Comparison of ENCODE assay signal across 10 cellular contexts in the genomic region with DNA sequence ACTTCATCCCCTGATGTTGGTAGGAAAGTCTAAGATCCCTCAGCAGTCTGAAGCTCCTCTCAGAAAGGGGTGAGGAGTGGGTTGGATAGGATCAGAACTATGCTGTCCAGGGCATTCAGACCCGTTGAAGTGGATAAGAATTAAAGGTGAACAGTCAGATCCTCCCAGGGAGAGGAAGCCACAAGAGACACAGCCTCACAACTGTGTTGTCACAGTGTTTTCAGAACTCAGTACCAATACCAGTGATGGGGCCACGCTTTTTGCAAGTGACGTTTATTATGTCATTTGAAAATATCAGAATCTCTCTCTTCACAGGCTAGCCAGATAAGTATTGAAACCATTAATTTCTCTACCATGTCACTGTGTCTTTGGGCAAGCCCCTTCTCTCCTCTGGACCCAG. TPM values are rescaled to one million over a fixed set of nuclear protein-coding genes. Genes with fewer than 3 reads are reported as not detected.
DNase-seq lines count a peak whose midpoint lies in the region; ATAC-seq, FAIRE-seq and TF ChIP-seq lines count a peak whose summit lies in the region.
"Had no signal": no experiment of that assay in that cellular context is flagged by ENCODE, and none has a peak within 500 bp of the region (broad histone marks: within the 10 kb centered on the region; RNA-seq: fewer than 3 reads in every experiment).

No MANE protein-coding gene starts in this region.

- RAD21 ChIA-PET in GM12878 (lab: Charles Lee; ENCODE audit: unreplicated experiment), result interaction anchor here (0.7 to 2.7 kb wide), 18 partner anchors 10 to 239 kb away, joined by 3 to 21 read pairs (median 4); a partner anchor contains a TSS

- SMC1A ChIA-PET in GM12878 (lab: Charles Lee; ENCODE audit: uncharacterized antibody, unreplicated experiment), result interaction anchor here (0.6 to 3.6 kb wide), 25 partner anchors 11 to 343 kb away, joined by 3 to 34 read pairs (median 5); no protein-coding TSS in a partner anchor

- POLR2A ChIA-PET in GM12878 (lab: Charles Lee) (interaction anchor here (0.5 to 1.0 kb wide), 4 partner anchors 9 to 231 kb away, joined by 3 to 5 read pairs (median 3); no protein-coding TSS in a partner anchor), A673 (lab: Charles Lee; ENCODE audit: low non-redundant PET) (no interaction called here)

- FAIRE-seq in GM12878 (lab: Jason Lieb, UNC), result no peak

- WGBS in GM12878 (ENCODE audit: insufficient coverage, insufficient replicate concordance, low lambda C conversion rate, missing lambda C conversion rate), result 0% methylated on average over 3 of the region's 3 CpGs

- peak overlapping the region; percentile 39 for H2AFZ ChIP-seq in GM12878 (ENCODE audit: control insufficient read depth, low read depth, low read length)

- TF ChIP-seq RAD21 in GM12878 (IDR thresholded peaks at IDR 0.05; ENCODE audit: insufficient read depth, low read depth, low read length), result no peak

- TF ChIP-seq EP300 in GM12878 (IDR thresholded peaks at IDR 0.05; ENCODE audit: borderline replicate concordance in 1 of 2, control insufficient read depth in 1 of 2, low read depth in 2 of 2, low read length in 2 of 2), result no peak

- H4K20me1 ChIP-seq in GM12878 (ENCODE audit: control insufficient read depth, insufficient read depth), result no peaks in the 10 kb centered on the region

- no peaks in the 10 kb centered on the region for H3K36me3 ChIP-seq in GM12878 (ENCODE audit: control insufficient read depth in 2 of 2, insufficient read depth in 2 of 2, low read length in 1 of 2)
- H3K36me3 ChIP-seq in A673 (ENCODE audit: insufficient read depth, low read length, poor library complexity, severe bottlenecking), result no peaks in the 10 kb centered on the region
- H3K36me3 ChIP-seq: MG63, pancreas had no signal

- peaks cover 11% of the 10 kb centered on the region for H3K4me1 ChIP-seq in GM12878 (ENCODE audit: control insufficient read depth, insufficient read depth, low read length)
- no peaks in the 10 kb centered on the region for H3K4me1 ChIP-seq in A673 (ENCODE audit: insufficient read depth, low read length, poor library complexity, severe bottlenecking)
- H3K4me1 ChIP-seq: pancreas had no signal

- H3K79me2 ChIP-seq in GM12878 (ENCODE audit: control insufficient read depth, insufficient read depth, low read length), result no peaks in the 10 kb centered on the region

- TF ChIP-seq CTCF in GM12878 (IDR thresholded peaks at IDR 0.05 in 2 of 3, conservative IDR thresholded peaks at IDR 0.05 in 1 of 3; ENCODE audit: control insufficient read depth in 2 of 3, extremely low read depth in 1 of 3, insufficient read depth in 1 of 3, low read depth in 3 of 3, low read length in 3 of 3) (no peak), A673 (conservative IDR thresholded peaks at IDR 0.05; ENCODE audit: low read depth, low read length) (no peak)

- no TSS peak for BruUV-seq in GM12878 (replicated peaks; lab: Mats Ljungman, UMichigan)
- BruUV-seq in A673 (replicated peaks; lab: Mats Ljungman, UMichigan), result no TSS peak

- in situ Hi-C loops in GM12878 (cut with MboI), result no loop called here

- no peak overlapping the region for H3K9ac ChIP-seq in GM12878 (ENCODE audit: control insufficient read depth, insufficient read depth, low read length)

- peak overlapping the region; percentile 27; the same call in 1 of the 2 replicates for H3K27ac ChIP-seq in GM12878 (ENCODE audit: control insufficient read depth, insufficient read depth)
- H3K27ac ChIP-seq in A673 (ENCODE audit: low read depth, low read length, poor library complexity, severe bottlenecking), result no peak overlapping the region
- H3K27ac ChIP-seq: pancreas had no signal

- DNase-seq in GM12878 (ENCODE audit: low read depth, low spot score) (no peak), pons (ENCODE audit: low spot score) (peak; percentile 42), NCI-H1930 (lab: John Stamatoyannopoulos, UW) (no peak), posterior vena cava (ENCODE audit: low spot score) (no peak), A673 (ENCODE audit: low spot score) (no peak)

- no peaks in the 10 kb centered on the region for H3K27me3 ChIP-seq in GM12878 (replicated peaks in 1 of 2; ENCODE audit: control insufficient read depth in 2 of 2, insufficient read depth in 2 of 2, low read length in 1 of 2)
- H3K27me3 ChIP-seq in A673 (replicated peaks; ENCODE audit: insufficient read depth, low read depth, low read length, poor library complexity), result no peaks in the 10 kb centered on the region
- H3K27me3 ChIP-seq: MG63, pancreas had no signal

- H3K4me3 ChIP-seq in GM12878 (no peak overlapping the region), A673 (ENCODE audit: low read depth, low read length, poor library complexity, severe bottlenecking) (no peak overlapping the region)
- H3K4me3 ChIP-seq: MG63, pancreas had no signal

- no peak overlapping the region for H3K4me2 ChIP-seq in GM12878 (ENCODE audit: control insufficient read depth, insufficient read depth)

- intact Hi-C loops in GM12878 (cut with micrococcal nuclease; ENCODE audit: unreplicated experiment), result loop anchor here (2.0 kb wide), 1 partner anchor 34 kb away; no protein-coding TSS in a partner anchor
- intact Hi-C loops in posterior vena cava (cut with DNase I), result loop anchor here in 1 of 2 donors (10.0 kb wide), 1 partner anchor 70 kb away; no protein-coding TSS in a partner anchor
- intact Hi-C loops in A673 (cut with micrococcal nuclease; ENCODE audit: unreplicated experiment), result loop anchor here (2.0 kb wide), 1 partner anchor 192 kb away; no protein-coding TSS in a partner anchor

- no peaks in the 10 kb centered on the region for H3K9me3 ChIP-seq in GM12878 (replicated peaks; ENCODE audit: control insufficient read depth, insufficient read depth, low read length)
- no peaks in the 10 kb centered on the region for H3K9me3 ChIP-seq in A673 (ENCODE audit: low read depth, low read length, poor library complexity, severe bottlenecking)
- H3K9me3 ChIP-seq: MG63, pancreas had no signal

- no peak for TF ChIP-seq POLR2A in GM12878 (IDR thresholded peaks at IDR 0.05; ENCODE audit: low read depth, low read length)

- CTCF ChIA-PET in GM12878 (lab: Yijun Ruan, JAX) (interaction anchor here (0.6 to 3.2 kb wide), 37 partner anchors 8 to 605 kb away, joined by 3 to 19 read pairs (median 5); no protein-coding TSS in a partner anchor), A673 (lab: Charles Lee) (interaction anchor here (0.7 to 1.2 kb wide), 2 partner anchors 187 to 192 kb away, joined by 4 read pairs; no protein-coding TSS in a partner anchor)

- ATAC-seq in GM18511 (IDR thresholded peaks at IDR 0.05; ENCODE audit: unreplicated experiment) (peak; percentile 54), HG03159 (IDR thresholded peaks at IDR 0.05; ENCODE audit: unreplicated experiment) (peak; percentile 59), GM12878 (peak; percentile 88), GM18861 (IDR thresholded peaks at IDR 0.05; ENCODE audit: unreplicated experiment) (no peak)

TF ChIP-seq in GM12878, 131 proteins besides CTCF, POLR2A, EP300 and RAD21 (continues in another document):
- TF ChIP-seq TBL1XR1 (IDR thresholded peaks at IDR 0.05; ENCODE audit: low read depth, low read length), result 0 out of 2 replicates have a peak, but pooled peaks have one; percentile 6
- peak; percentile 74; the same call in 1 of the 2 replicates for TF ChIP-seq CREM (IDR thresholded peaks at IDR 0.05; ENCODE audit: low read depth)
- TF ChIP-seq, protein P1, sequence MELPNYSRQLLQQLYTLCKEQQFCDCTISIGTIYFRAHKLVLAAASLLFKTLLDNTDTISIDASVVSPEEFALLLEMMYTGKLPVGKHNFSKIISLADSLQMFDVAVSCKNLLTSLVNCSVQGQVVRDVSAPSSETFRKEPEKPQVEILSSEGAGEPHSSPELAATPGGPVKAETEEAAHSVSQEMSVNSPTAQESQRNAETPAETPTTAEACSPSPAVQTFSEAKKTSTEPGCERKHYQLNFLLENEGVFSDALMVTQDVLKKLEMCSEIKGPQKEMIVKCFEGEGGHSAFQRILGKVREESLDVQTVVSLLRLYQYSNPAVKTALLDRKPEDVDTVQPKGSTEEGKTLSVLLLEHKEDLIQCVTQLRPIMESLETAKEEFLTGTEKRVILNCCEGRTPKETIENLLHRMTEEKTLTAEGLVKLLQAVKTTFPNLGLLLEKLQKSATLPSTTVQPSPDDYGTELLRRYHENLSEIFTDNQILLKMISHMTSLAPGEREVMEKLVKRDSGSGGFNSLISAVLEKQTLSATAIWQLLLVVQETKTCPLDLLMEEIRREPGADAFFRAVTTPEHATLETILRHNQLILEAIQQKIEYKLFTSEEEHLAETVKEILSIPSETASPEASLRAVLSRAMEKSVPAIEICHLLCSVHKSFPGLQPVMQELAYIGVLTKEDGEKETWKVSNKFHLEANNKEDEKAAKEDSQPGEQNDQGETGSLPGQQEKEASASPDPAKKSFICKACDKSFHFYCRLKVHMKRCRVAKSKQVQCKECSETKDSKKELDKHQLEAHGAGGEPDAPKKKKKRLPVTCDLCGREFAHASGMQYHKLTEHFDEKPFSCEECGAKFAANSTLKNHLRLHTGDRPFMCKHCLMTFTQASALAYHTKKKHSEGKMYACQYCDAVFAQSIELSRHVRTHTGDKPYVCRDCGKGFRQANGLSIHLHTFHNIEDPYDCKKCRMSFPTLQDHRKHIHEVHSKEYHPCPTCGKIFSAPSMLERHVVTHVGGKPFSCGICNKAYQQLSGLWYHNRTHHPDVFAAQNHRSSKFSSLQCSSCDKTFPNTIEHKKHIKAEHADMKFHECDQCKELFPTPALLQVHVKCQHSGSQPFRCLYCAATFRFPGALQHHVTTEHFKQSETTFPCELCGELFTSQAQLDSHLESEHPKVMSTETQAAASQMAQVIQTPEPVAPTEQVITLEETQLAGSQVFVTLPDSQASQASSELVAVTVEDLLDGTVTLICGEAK (IDR thresholded peaks at IDR 0.05; ENCODE audit: borderline replicate concordance), result no peak
- peak; percentile 17; the same call in 1 of the 2 replicates for TF ChIP-seq RUNX3 (IDR thresholded peaks at IDR 0.05; ENCODE audit: low read length)

RNA-seq across cellular contexts. Expression of a gene that starts 15.4 kb away (rescaled TPM):
- total RNA-seq in GM12878 (2013; cell fraction: nucleolus; rRNA removed), result 323 and 356 TPM in 2 replicates
- total RNA-seq in GM12878 (2014; rRNA removed) (53.4 and 65.1 TPM in 2 replicates), GM12878 (2014; rRNA removed; fragmentation: Illumina TruSeq; extraction: Trizol) (71.6 and 75.1 TPM in 2 replicates), GM12878 (2021) (87.8 and 88.2 TPM in 2 replicates), posterior vena cava (10 to 100 TPM; 79.6 to 81.1 TPM), A673 (2021) (50.6 and 55.6 TPM in 2 replicates)
- polyA plus RNA-seq in GM12878 (2011; ENCODE audit: low read depth), result 19.0 TPM
- polyA plus RNA-seq in GM12878 (2011; rRNA removed) (61.9 and 86.3 TPM in 2 replicates), GM12878 (2014; fragmentation: Illumina TruSeq; extraction: Trizol) (60.6 and 80.7 TPM in 2 replicates), GM12878 (2014; fragmentation: Nextera tagmentation; extraction: Ambion mirVana) (10 to 100 TPM; 24.7 to 49.5 TPM), GM12878 (2014; rRNA removed) (37.6 and 43.3 TPM in 2 replicates), GM12878 (2016; fragmentation: Nextera tagmentation; extraction: Ambion mirVana) (10 to 100 TPM; 55.5 to 57.1 TPM)
- polyA plus RNA-seq in GM12878 (2011; cell fraction: cytosol; rRNA removed), result 23.5 and 33.2 TPM in 2 replicates
- 33.4 and 34.4 TPM in 2 replicates for polyA plus RNA-seq in GM12878 (2011; cell fraction: nucleus; rRNA removed)
- polyA plus RNA-seq in GM12878 (2012), result 27.6 and 33.8 TPM in 2 replicates
- 79.6 and 113 TPM in 2 replicates for polyA minus RNA-seq in GM12878 (2011; rRNA and poly(A)+ RNA removed)
- 37.7 and 45.4 TPM in 2 replicates for polyA minus RNA-seq in GM12878 (2011; cell fraction: cytosol; rRNA and poly(A)+ RNA removed)
- polyA minus RNA-seq in GM12878 (2011; cell fraction: nucleus; rRNA and poly(A)+ RNA removed), result 29.9 and 40.9 TPM in 2 replicates
